ENCODE assay signal across 8 cellular contexts in the genomic region with DNA sequence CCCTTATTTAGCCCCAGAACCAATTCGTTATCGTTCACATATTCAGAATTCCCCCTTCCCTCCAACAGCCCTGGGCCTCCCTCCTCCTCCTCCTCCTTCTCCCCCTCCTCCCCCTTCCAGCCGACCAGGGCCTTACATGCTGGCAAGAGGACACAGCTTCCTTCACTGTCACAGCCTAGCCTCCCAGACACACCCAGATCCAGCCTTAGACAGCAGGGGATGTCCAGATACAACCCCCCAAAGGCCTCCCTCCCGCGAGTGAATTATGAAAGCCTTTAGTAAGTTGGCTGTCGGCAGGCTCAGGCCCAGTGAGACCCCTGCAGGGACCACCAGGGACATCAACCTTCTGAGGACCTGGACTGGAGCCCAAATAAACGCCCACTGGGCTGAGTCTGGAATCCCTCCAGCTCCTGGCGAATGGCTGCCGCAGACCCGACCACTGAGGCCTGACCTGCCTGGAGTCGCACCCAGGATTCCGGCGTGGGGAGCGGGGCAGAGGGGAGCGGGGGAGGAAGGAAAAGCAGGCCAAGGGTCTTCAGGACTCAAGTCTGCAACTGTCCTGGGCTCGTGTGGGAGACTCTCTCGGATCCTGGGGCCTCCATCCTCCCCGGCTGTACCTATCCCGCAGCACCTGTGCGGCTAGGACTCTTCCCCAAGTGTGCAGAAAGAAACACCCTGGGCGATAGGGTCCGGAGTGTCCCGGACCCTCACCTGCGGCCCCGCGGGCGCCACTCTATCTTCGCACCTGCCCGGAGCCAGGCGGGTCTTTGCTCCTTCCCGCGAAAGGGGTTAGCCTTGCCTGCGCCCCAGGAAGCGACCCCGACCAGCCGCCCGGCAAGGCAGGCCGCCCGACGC. TPM values are rescaled to one million over a fixed set of nuclear protein-coding genes. Genes with fewer than 3 reads are reported as not detected.
A peak's percentile ranks its signal among the peaks of the same experiment; 100 is the strongest.
DNase-seq lines count a peak whose midpoint lies in the region; TF ChIP-seq lines count a peak whose summit lies in the region.

No MANE protein-coding gene starts in this region.

- DNase-seq in DMS53 (lab: John Stamatoyannopoulos, UW) (peak; percentile 45), DMS53 treated with DMSO at 0.1 percent for 48 hours (lab: John Stamatoyannopoulos, UW; ENCODE audit: unreplicated experiment) (no peak), Peyer's patch (peak in 2 of 3 donors; percentile 51 to 57), suprapubic skin (ENCODE audit: low spot score in 2 of 2) (no peak), epidermal melanocyte (ENCODE audit: insufficient read length, low spot score) (no peak)

- peak overlapping the region; percentile 76 for H3K27ac ChIP-seq in HEK293 (ENCODE audit: extremely low read depth, low read depth, low read length)
- peak overlapping the region; percentile 63 to 83 (median 71) for H3K27ac ChIP-seq in Peyer's patch
- H3K27ac ChIP-seq in liver (ENCODE audit: low read depth in 1 of 2, low read length in 2 of 2): peak overlapping the region; percentile 23 to 41
- H3K27ac ChIP-seq in suprapubic skin: peak overlapping the region; percentile 89

- H3K9ac ChIP-seq in liver (ENCODE audit: low read depth in 1 of 2, low read length in 2 of 2): peak overlapping the region in 1 of 2 donors; percentile 43

- 16% methylated on average over 40 of the region's 40 CpGs for WGBS in liver
- WGBS in suprapubic skin: 1% methylated on average over 22 of the region's 40 CpGs

- no peak for TF ChIP-seq RAD21 in liver (IDR thresholded peaks at IDR 0.05)

- CTCF ChIA-PET in HEK293 (lab: Yijun Ruan, JAX): interaction anchor here (0.6 to 1.0 kb wide), 6 partner anchors 22 to 249 kb away, joined by 3 to 7 read pairs (median 3); no protein-coding TSS in a partner anchor

- POLR2A ChIA-PET in HEK293 (lab: Yijun Ruan, JAX): interaction anchor here (0.8 to 2.0 kb wide), 12 partner anchors 9 to 561 kb away, joined by 3 to 9 read pairs (median 4); a partner anchor contains a TSS

- H3K36me3 ChIP-seq in HEK293 (ENCODE audit: control insufficient read depth in 2 of 2, insufficient read depth in 1 of 2, low read length in 2 of 2) (peaks cover 0 to 5% of the 10 kb centered on the region in 2 experiments; a peak in 1 of 3 replicates), Peyer's patch (no peaks in the 10 kb centered on the region), liver (ENCODE audit: control insufficient read depth in 4 of 4, insufficient read depth in 3 of 4, low read depth in 1 of 4, low read length in 3 of 4) (no peaks in the 10 kb centered on the region), suprapubic skin (no peaks in the 10 kb centered on the region)

- H3K4me1 Mint-ChIP-seq in dendritic cell treated with granulocyte-macrophage colony-stimulating factor and Interleukin-4, amounts not matched to agents 40 ng/mL and 50 ng/mL, for 4 days (ENCODE audit: low read depth): peaks cover 28% of the 10 kb centered on the region

- intact Hi-C loops in dendritic cell treated with granulocyte-macrophage colony-stimulating factor and Interleukin-4, amounts not matched to agents 40 ng/mL and 50 ng/mL, for 4 days (cut with micrococcal nuclease): loop anchor here (5.0 kb wide), 1 partner anchor 36 kb away; a partner anchor contains a TSS

- H3K4me3 Mint-ChIP-seq in dendritic cell treated with granulocyte-macrophage colony-stimulating factor and Interleukin-4, amounts not matched to agents 40 ng/mL and 50 ng/mL, for 4 days: peak overlapping the region; percentile 74

- H3K4me1 ChIP-seq in HEK293 (ENCODE audit: control insufficient read depth, insufficient read depth, low read length) (no peaks in the 10 kb centered on the region), Peyer's patch (peaks cover 0 to 37% (median 7%) of the 10 kb centered on the region in 4 donors), liver (ENCODE audit: control insufficient read depth in 4 of 4, insufficient read depth in 4 of 4, low read length in 3 of 4) (peaks cover 3 to 24% (median 7%) of the 10 kb centered on the region in 4 donors), suprapubic skin (peaks cover 63% of the 10 kb centered on the region)

- H3K4me3 ChIP-seq in HEK293 (ENCODE audit: low read depth, low read length) (peak overlapping the region; percentile 70), Peyer's patch (peak overlapping the region; percentile 81 to 98 (median 90)), liver (ENCODE audit: low read depth in 1 of 3, low read length in 3 of 3) (peak overlapping the region; percentile 29 to 83 (median 81)), suprapubic skin (peak overlapping the region; percentile 89)

- no peaks in the 10 kb centered on the region for H3K9me3 Mint-ChIP-seq in dendritic cell treated with granulocyte-macrophage colony-stimulating factor and Interleukin-4, amounts not matched to agents 40 ng/mL and 50 ng/mL, for 4 days

- TF ChIP-seq CTCF in HEK293 (tag by site-specific recombination; IDR thresholded peaks at IDR 0.05): peak; percentile 71
- TF ChIP-seq CTCF in Peyer's patch (IDR thresholded peaks at IDR 0.05): no peak
- TF ChIP-seq CTCF in liver (IDR thresholded peaks at IDR 0.05; ENCODE audit: low read depth, low read length, missing input control): no peak
- TF ChIP-seq CTCF in suprapubic skin (IDR thresholded peaks at IDR 0.05): no peak

- H3K27ac Mint-ChIP-seq in dendritic cell treated with granulocyte-macrophage colony-stimulating factor and Interleukin-4, amounts not matched to agents 40 ng/mL and 50 ng/mL, for 4 days: peak overlapping the region; percentile 32

- peaks cover 61% of the 10 kb centered on the region for H3K27me3 Mint-ChIP-seq in dendritic cell treated with granulocyte-macrophage colony-stimulating factor and Interleukin-4, amounts not matched to agents 40 ng/mL and 50 ng/mL, for 4 days

- TF ChIP-seq EP300 in suprapubic skin (IDR thresholded peaks at IDR 0.05): no peak

- H3K36me3 Mint-ChIP-seq in dendritic cell treated with granulocyte-macrophage colony-stimulating factor and Interleukin-4, amounts not matched to agents 40 ng/mL and 50 ng/mL, for 4 days (ENCODE audit: low read depth): no peaks in the 10 kb centered on the region

- H3K27me3 ChIP-seq in Peyer's patch (no peaks in the 10 kb centered on the region), liver (ENCODE audit: control insufficient read depth in 4 of 4, insufficient read depth in 4 of 4, low read length in 3 of 4) (no peaks in the 10 kb centered on the region), suprapubic skin (no peaks in the 10 kb centered on the region)

- H3K9me3 ChIP-seq in HEK293 (ENCODE audit: control insufficient read depth, insufficient read depth, low read depth, low read length) (no peaks in the 10 kb centered on the region), Peyer's patch (no peaks in the 10 kb centered on the region), liver (ENCODE audit: control insufficient read depth in 4 of 4, low read length in 3 of 4) (no peaks in the 10 kb centered on the region), suprapubic skin (no peaks in the 10 kb centered on the region)

- TF ChIP-seq POLR2A in Peyer's patch (IDR thresholded peaks at IDR 0.05): peak in 1 of 2 donors; percentile 20
- no peak for TF ChIP-seq POLR2A in suprapubic skin (IDR thresholded peaks at IDR 0.05)

TF ChIP-seq in HEK293, 187 proteins besides CTCF, POLR2A, EP300 and RAD21 (continues in another document):
- no peak for TF ChIP-seq ZNF791 (tag by site-specific recombination; IDR thresholded peaks at IDR 0.05)

TF ChIP-seq in liver, 16 proteins besides CTCF, POLR2A, EP300 and RAD21:
- TF ChIP-seq FOXA1 (IDR thresholded peaks at IDR 0.05) (no peak), RXRA (IDR thresholded peaks at IDR 0.05) (no peak), HNF4A (conservative IDR thresholded peaks at IDR 0.05) (no peak), EGR1 (IDR thresholded peaks at IDR 0.05; ENCODE audit: low read depth in 2 of 2) (no peak), NR2F2 (IDR thresholded peaks at IDR 0.05) (no peak)
- TF ChIP-seq, protein P1, sequence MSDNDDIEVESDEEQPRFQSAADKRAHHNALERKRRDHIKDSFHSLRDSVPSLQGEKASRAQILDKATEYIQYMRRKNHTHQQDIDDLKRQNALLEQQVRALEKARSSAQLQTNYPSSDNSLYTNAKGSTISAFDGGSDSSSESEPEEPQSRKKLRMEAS (IDR thresholded peaks at IDR 0.05): no peak

RNA-seq across cellular contexts. Expression of a gene that starts 0.7 kb away (rescaled TPM):
- total RNA-seq in Peyer's patch (10 to 100 TPM; 33.6 to 85.8 (median 56.2) TPM), liver (10 to 100 TPM; 11.8 to 16.5 TPM), suprapubic skin (10 to 100 TPM; 75.9 to 85.0 (median 80.8) TPM)
- 1 to 10 TPM; 4.7 to 7.8 TPM for polyA plus RNA-seq in liver

RNA-seq across cellular contexts. Expression of a gene that starts 29.1 kb away (rescaled TPM):
- 10 to 100 TPM in 2 of 4 donors, 1 to 10 TPM in 2; 7.1 to 30.8 (median 11.7) TPM for total RNA-seq in Peyer's patch
- total RNA-seq in liver: under 1 TPM; 0.05 to 0.17 TPM
- under 1 TPM; 0.02 to 0.57 TPM for polyA plus RNA-seq in liver
- total RNA-seq in suprapubic skin: not detected

RNA-seq across cellular contexts. Expression of a gene that starts 36.8 kb away (rescaled TPM):
- 100 to 1,000 TPM in 2 of 4 donors, 10 to 100 TPM in 2; 13.2 to 128 (median 97.5) TPM for total RNA-seq in Peyer's patch
- 1 to 10 TPM; 1.6 to 1.9 TPM for total RNA-seq in liver
- 1 to 10 TPM; 1.3 to 2.2 TPM for polyA plus RNA-seq in liver
- total RNA-seq in suprapubic skin: under 1 TPM in 3 of 4 donors, not detected in 1; 0.23 to 0.93 (median 0.48) TPM

RNA-seq across cellular contexts. Expression of a gene that starts 39.0 kb away (rescaled TPM):
- total RNA-seq in Peyer's patch (10 to 100 TPM in 1 of 4 donors, 1 to 10 TPM in 3; 1.5 to 32.2 (median 4.0) TPM), liver (1 to 10 TPM in 1 of 2 donors, under 1 TPM in 1; 0.92 to 1.2 TPM), suprapubic skin (10 to 100 TPM in 1 of 4 donors, 1 to 10 TPM in 3; 2.6 to 15.0 (median 6.3) TPM)
- under 1 TPM; 0.58 to 0.79 TPM for polyA plus RNA-seq in liver

RNA-seq across cellular contexts. Expression of a gene that starts 54.1 kb away (rescaled TPM):
- 100 to 1,000 TPM in 2 of 4 donors, 10 to 100 TPM in 2; 14.9 to 200 (median 95.3) TPM for total RNA-seq in Peyer's patch
- 10 to 100 TPM in 1 of 2 donors, 1 to 10 TPM in 1; 6.1 to 23.0 TPM for total RNA-seq in liver
- 10 to 100 TPM; 13.7 to 28.5 TPM for polyA plus RNA-seq in liver
- total RNA-seq in suprapubic skin: 1 to 10 TPM in 3 of 4 donors, under 1 TPM in 1; 0.76 to 2.8 (median 2.3) TPM

Comparison
In these comparisons a context has a peak if more than half of its experiments do, and no peak if none do; other contexts are left out.
1. DNase-seq: peak in DMS53 (single experiment) and Peyer's patch (2 of 3); none in DMS53 treated with DMSO at 0.1 percent for 48 hours (single experiment), suprapubic skin (0 of 2) and epidermal melanocyte (single experiment).
2. H3K27ac ChIP-seq: peak in every context shown above with its lines; median percentile 89 in suprapubic skin; 76 in HEK293; 71 in Peyer's patch; 32 in liver.
3. RNA of a gene that starts 29.1 kb away (total RNA-seq): 7.1 to 30.8 TPM in Peyer's patch; 0.05 to 0.17 TPM in liver and not detected in suprapubic skin; every median in the first group is over 4 times any median in the second.
4. RNA of a gene that starts 36.8 kb away (total RNA-seq): 13.2 to 128 TPM in Peyer's patch; 1.6 to 1.9 TPM in liver and 0.23 to 0.93 TPM in suprapubic skin; every median in the first group is over 4 times any median in the second.
5. Peak in every context shown above with its lines, with median percentiles within 50 percentile points of each other: H3K4me3 ChIP-seq.